11 cellular contexts compared by ENCODE assay signal in genomic region chr16:77782694-77783093, GRCh38. TPM values are rescaled to one million over a fixed set of nuclear protein-coding genes. Genes with fewer than 3 reads are reported as not detected.
DNase-seq lines count a peak whose midpoint lies in the region; ATAC-seq and TF ChIP-seq lines count a peak whose summit lies in the region.
"Had no signal": no experiment of that assay in that cellular context is flagged by ENCODE, and none has a peak within 500 bp of the region (broad histone marks: within the 10 kb centered on the region; RNA-seq: fewer than 3 reads in every experiment).

No MANE protein-coding gene starts in this region.

- peaks cover 0 to under 1% (median 0%) of the 10 kb centered on the region in 9 donors for H3K4me1 ChIP-seq in heart right ventricle

- ATAC-seq in heart right ventricle (peak in 1 of 8 donors; percentile 47), Right ventricle myocardium superior (ENCODE audit: poor library complexity) (no peak)
- ATAC-seq in CD4-positive, alpha-beta T cell (ENCODE audit: poor library complexity), result no peak

- H3K9me3 ChIP-seq in heart right ventricle (no peaks in the 10 kb centered on the region), MG63 (no peaks in the 10 kb centered on the region)
- no peaks in the 10 kb centered on the region for H3K9me3 ChIP-seq in CD4-positive, alpha-beta T cell (ENCODE audit: control insufficient read depth, low read length)

- H3K4me1 Mint-ChIP-seq in type B pancreatic cell (ENCODE audit: unreplicated experiment), result peaks cover under 1% of the 10 kb centered on the region
- no peaks in the 10 kb centered on the region for H3K4me1 Mint-ChIP-seq in CD4-positive, alpha-beta T cell (ENCODE audit: low read depth)

- H3K27me3 Mint-ChIP-seq in type B pancreatic cell, result peaks cover 26% of the 10 kb centered on the region
- peaks cover 47% of the 10 kb centered on the region for H3K27me3 Mint-ChIP-seq in CD4-positive, alpha-beta T cell

- peak in 5 of 9 donors; percentile 6 to 34 (median 23) for TF ChIP-seq CTCF in heart right ventricle (IDR thresholded peaks at IDR 0.05)
- TF ChIP-seq CTCF in epithelial cell of esophagus (IDR thresholded peaks at IDR 0.05; ENCODE audit: insufficient read depth, low read depth, low read length, missing control alignments), result peak; percentile 29
- TF ChIP-seq CTCF in type B pancreatic cell (conservative IDR thresholded peaks at IDR 0.05), result peak; percentile 40
- no peak for TF ChIP-seq CTCF in CD4-positive, alpha-beta T cell (IDR thresholded peaks at IDR 0.05)

- H3K36me3 ChIP-seq in heart right ventricle (no peaks in the 10 kb centered on the region), MG63 (no peaks in the 10 kb centered on the region)

- DNase-seq in heart right ventricle, result no peak
- DNase-seq in Right ventricle myocardium superior, result no peak
- DNase-seq in NCI-H82 (lab: John Stamatoyannopoulos, UW), result peak; percentile 74
- peak; percentile 22 for DNase-seq in epithelial cell of esophagus (ENCODE audit: low read depth)
- no peak for DNase-seq in type B pancreatic cell (ENCODE audit: extremely low spot score, unreplicated experiment)
- no peak for DNase-seq in superior temporal gyrus (ENCODE audit: extremely low spot score)
- DNase-seq in MG63, result no peak
- no peak for DNase-seq in CD4-positive, alpha-beta T cell
- DNase-seq: effector memory CD4-positive, alpha-beta T cell had no signal

- WGBS in heart right ventricle, 2 donors, result 23 to 34% methylated on average over 2 of the region's 2 CpGs

- H3K27me3 ChIP-seq in heart right ventricle (peaks cover 0 to 24% (median 16%) of the 10 kb centered on the region in 7 donors), MG63 (peaks cover 2% of the 10 kb centered on the region; the same call in 1 of the 2 replicates)
- H3K27me3 ChIP-seq in CD4-positive, alpha-beta T cell (ENCODE audit: control insufficient read depth, insufficient read depth, low read length), result peaks cover 29% of the 10 kb centered on the region

- POLR2A ChIA-PET in CD4-positive, alpha-beta T cell (lab: Charles Lee), result no interaction called here

- H3K4me3 Mint-ChIP-seq in type B pancreatic cell, result no peak overlapping the region
- no peak overlapping the region for H3K4me3 Mint-ChIP-seq in CD4-positive, alpha-beta T cell

- no peak overlapping the region for H3K27ac Mint-ChIP-seq in type B pancreatic cell
- no peak overlapping the region for H3K27ac Mint-ChIP-seq in CD4-positive, alpha-beta T cell
- H3K27ac Mint-ChIP-seq: activated T-helper 2 cell treated with anti-CD3 and anti-CD28 coated beads, Interferon-gamma antibody, Interleukin-2, Interleukin-4, amounts not matched to agents 10 μg/mL and 5 μg/mL and 100 μg/mL, durations not matched to agents 14 hours and 24 hours and 36 hours had no signal

- no peak overlapping the region for H3K27ac ChIP-seq in heart right ventricle
- no peak overlapping the region for H3K27ac ChIP-seq in CD4-positive, alpha-beta T cell (ENCODE audit: low read depth, low read length)

- intact Hi-C loops in heart right ventricle (cut with DNase I), result loop anchor here in 3 of 10 donors (10.0 kb wide), 3 partner anchors 108 to 182 kb away; no protein-coding TSS in a partner anchor
- intact Hi-C loops in Right ventricle myocardium superior (cut with DNase I), result no loop called here
- intact Hi-C loops in CD4-positive, alpha-beta T cell (cut with DNase I, micrococcal nuclease), result no loop called here

- H3K4me3 ChIP-seq in heart right ventricle (no peak overlapping the region), epithelial cell of esophagus (ENCODE audit: low read length) (no peak overlapping the region), MG63 (no peak overlapping the region)

- CTCF ChIA-PET in CD4-positive, alpha-beta T cell (lab: Charles Lee), result no interaction called here

- no peaks in the 10 kb centered on the region for H3K36me3 Mint-ChIP-seq in type B pancreatic cell
- no peaks in the 10 kb centered on the region for H3K36me3 Mint-ChIP-seq in CD4-positive, alpha-beta T cell (ENCODE audit: low read depth)

- no peaks in the 10 kb centered on the region for H3K9me3 Mint-ChIP-seq in type B pancreatic cell
- no peaks in the 10 kb centered on the region for H3K9me3 Mint-ChIP-seq in CD4-positive, alpha-beta T cell
- H3K9me3 Mint-ChIP-seq: activated T-helper 2 cell treated with anti-CD3 and anti-CD28 coated beads, Interferon-gamma antibody, Interleukin-2, Interleukin-4, amounts not matched to agents 10 μg/mL and 5 μg/mL and 100 μg/mL, durations not matched to agents 14 hours and 24 hours and 36 hours had no signal

RNA-seq across cellular contexts. Expression of gene VAT1L, which starts 5.7 kb away (rescaled TPM):
- total RNA-seq in heart right ventricle, result 10 to 100 TPM in 9 of 10 donors, 1 to 10 TPM in 1; 7.3 to 61.0 (median 28.0) TPM
- 1 to 10 TPM in 1 of 2 donors, under 1 TPM in 1; 0.19 to 4.2 TPM for polyA plus RNA-seq in heart right ventricle
- total RNA-seq in Right ventricle myocardium superior, result 13.7 TPM
- 0.76 and 12.4 TPM in 2 replicates for total RNA-seq in type B pancreatic cell (ENCODE audit: low replicate concordance)
- total RNA-seq in MG63 (2014; rRNA removed; shearing (Covaris generic); ENCODE audit: low replicate concordance), result not detected in 2 replicates
- not detected for total RNA-seq in CD4-positive, alpha-beta T cell
- total RNA-seq: activated T-helper 2 cell treated with anti-CD3 and anti-CD28 coated beads, Interferon-gamma antibody, Interleukin-2, Interleukin-4, amounts not matched to agents 10 μg/mL and 5 μg/mL and 100 μg/mL, durations not matched to agents 14 hours and 24 hours and 36 hours; T-helper 1 cell treated with Interleukin-12 subunit alpha and Interleukin-12 subunit beta and Interleukin-4 antibody, amounts not matched to agents 30 ng/mL and 1 ng/mL, for 36 hours had no signal

Comparison
In these comparisons a context has a peak if more than half of its experiments do, and no peak if none do; other contexts are left out.
1. DNase-seq: peak in NCI-H82 (single experiment) and epithelial cell of esophagus (single experiment); none in heart right ventricle (0 of 2), Right ventricle myocardium superior (single experiment), type B pancreatic cell (single experiment), superior temporal gyrus (single experiment), MG63 (single experiment) and CD4-positive, alpha-beta T cell (0 of 10).